9 cellular contexts compared by ENCODE assay signal in the genomic region with DNA sequence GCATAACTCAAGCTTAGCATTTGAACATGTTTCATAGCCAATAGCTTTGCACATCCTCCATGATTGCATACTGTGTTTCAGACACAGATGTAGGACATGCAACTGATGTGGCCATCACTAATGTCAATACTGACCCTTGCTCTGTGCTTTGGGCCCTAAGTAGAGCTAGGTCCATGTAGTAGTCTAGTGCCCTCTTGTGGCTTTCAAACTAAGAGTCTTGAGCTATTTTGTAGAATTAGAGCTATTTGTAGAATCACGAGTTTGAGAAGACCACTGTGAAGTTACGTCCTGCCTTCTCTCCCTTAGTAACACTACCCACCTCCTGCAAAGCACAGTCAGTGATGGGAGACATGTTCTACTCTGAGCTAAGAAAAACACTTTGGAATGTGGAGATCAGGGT.
A peak's percentile ranks its signal among the peaks of the same experiment; 100 is the strongest.
DNase-seq lines count a peak whose midpoint lies in the region; ATAC-seq and TF ChIP-seq lines count a peak whose summit lies in the region.
"Had no signal": no experiment of that assay in that cellular context is flagged by ENCODE, and none has a peak within 500 bp of the region (broad histone marks: within the 10 kb centered on the region; RNA-seq: fewer than 3 reads in every experiment).

No MANE protein-coding gene starts in this region.

- peak; percentile 79 for ATAC-seq in SK-N-SH treated with all-trans-retinoic acid at 6 μM for 48 hours
- peak; percentile 49 to 57 for ATAC-seq in stimulated activated naive B cell treated with anti-CD40 and anti-IgM and Interleukin-4, amounts not matched to agents 10 μg/mL and 1 μg/mL and 100 μg/mL, for 72 hours (replicated peaks)
- no peak for ATAC-seq in HG02981 (IDR thresholded peaks at IDR 0.05; ENCODE audit: unreplicated experiment)
- ATAC-seq in mucosa of descending colon, result no peak

- no peaks in the 10 kb centered on the region for H3K4me1 ChIP-seq in cardiac muscle cell (ENCODE audit: low read depth)
- H3K4me1 ChIP-seq in mucosa of descending colon (ENCODE audit: low read depth), result no peaks in the 10 kb centered on the region

- H3K27me3 Mint-ChIP-seq in stimulated activated naive B cell treated with anti-CD40 and anti-IgM and Interleukin-4, amounts not matched to agents 10 μg/mL and 1 μg/mL and 100 μg/mL, for 72 hours, result peaks cover 22 to 28% of the 10 kb centered on the region in 2 donors

- DNase-seq in ELF-1 (ENCODE audit: low read depth, low spot score) (peak; percentile 17), LNCaP clone FGC (ENCODE audit: low read depth) (no peak), cardiac muscle cell (ENCODE audit: low read depth in 1 of 2, low spot score in 1 of 2) (peak; percentile 70 to 80), mucosa of descending colon (no peak)
- no peak for DNase-seq in stimulated activated naive B cell treated with anti-CD40 and anti-IgM and Interleukin-4, amounts not matched to agents 10 μg/mL and 1 μg/mL and 100 μg/mL, for 72 hours
- DNase-seq in activated CD8-positive, alpha-beta memory T cell treated with anti-CD3 and anti-CD28 coated beads, Interleukin-2, amount 50 U/mL, for 4 hours, result no peak

- H3K4me3 ChIP-seq in LNCaP clone FGC (ENCODE audit: low read depth, low read length) (no peak overlapping the region), cardiac muscle cell (no peak overlapping the region), mucosa of descending colon (no peak overlapping the region)
- H3K4me3 ChIP-seq: SK-N-MC had no signal

- H3K9me3 Mint-ChIP-seq in stimulated activated naive B cell treated with anti-CD40 and anti-IgM and Interleukin-4, amounts not matched to agents 10 μg/mL and 1 μg/mL and 100 μg/mL, for 72 hours, result peaks cover 4 to 9% of the 10 kb centered on the region in 2 donors

- no peaks in the 10 kb centered on the region for H3K27me3 ChIP-seq in cardiac muscle cell

- intact Hi-C loops in mucosa of descending colon (cut with DNase I, micrococcal nuclease), result loop anchor here in 1 of 2 donors (10.0 kb wide), 1 partner anchor 471 kb away; a partner anchor contains a TSS

- H3K27ac ChIP-seq in cardiac muscle cell, result no peak overlapping the region
- H3K27ac ChIP-seq: SK-N-MC had no signal

- TF ChIP-seq CTCF in LNCaP clone FGC (IDR thresholded peaks at IDR 0.05; ENCODE audit: control insufficient read depth, extremely low read depth, insufficient read depth), result peak; percentile 51
- peak; percentile 64 for TF ChIP-seq CTCF in cardiac muscle cell (IDR thresholded peaks at IDR 0.05; ENCODE audit: low read depth, low read length)
- no peak for TF ChIP-seq CTCF in mucosa of descending colon (IDR thresholded peaks at IDR 0.05)

- no peaks in the 10 kb centered on the region for H3K36me3 ChIP-seq in cardiac muscle cell
- no peaks in the 10 kb centered on the region for H3K36me3 ChIP-seq in mucosa of descending colon (ENCODE audit: low read depth)

- no peak overlapping the region for H3K4me3 Mint-ChIP-seq in stimulated activated naive B cell treated with anti-CD40 and anti-IgM and Interleukin-4, amounts not matched to agents 10 μg/mL and 1 μg/mL and 100 μg/mL, for 72 hours

- H3K36me3 Mint-ChIP-seq in stimulated activated naive B cell treated with anti-CD40 and anti-IgM and Interleukin-4, amounts not matched to agents 10 μg/mL and 1 μg/mL and 100 μg/mL, for 72 hours, result peaks cover 0 to 4% of the 10 kb centered on the region in 2 donors

- no peaks in the 10 kb centered on the region for H3K9me3 ChIP-seq in cardiac muscle cell (ENCODE audit: low read depth)
- H3K9me3 ChIP-seq in mucosa of descending colon, result no peaks in the 10 kb centered on the region

- H3K4me1 Mint-ChIP-seq in stimulated activated naive B cell treated with anti-CD40 and anti-IgM and Interleukin-4, amounts not matched to agents 10 μg/mL and 1 μg/mL and 100 μg/mL, for 72 hours, result peaks cover 10 to 17% of the 10 kb centered on the region in 2 donors

- H3K27ac Mint-ChIP-seq in stimulated activated naive B cell treated with anti-CD40 and anti-IgM and Interleukin-4, amounts not matched to agents 10 μg/mL and 1 μg/mL and 100 μg/mL, for 72 hours, result no peak overlapping the region

TF ChIP-seq in SK-N-SH treated with all-trans-retinoic acid at 6 μM for 48 hours, 23 proteins besides CTCF, POLR2A, EP300 and RAD21:
- TF ChIP-seq, protein P1, sequence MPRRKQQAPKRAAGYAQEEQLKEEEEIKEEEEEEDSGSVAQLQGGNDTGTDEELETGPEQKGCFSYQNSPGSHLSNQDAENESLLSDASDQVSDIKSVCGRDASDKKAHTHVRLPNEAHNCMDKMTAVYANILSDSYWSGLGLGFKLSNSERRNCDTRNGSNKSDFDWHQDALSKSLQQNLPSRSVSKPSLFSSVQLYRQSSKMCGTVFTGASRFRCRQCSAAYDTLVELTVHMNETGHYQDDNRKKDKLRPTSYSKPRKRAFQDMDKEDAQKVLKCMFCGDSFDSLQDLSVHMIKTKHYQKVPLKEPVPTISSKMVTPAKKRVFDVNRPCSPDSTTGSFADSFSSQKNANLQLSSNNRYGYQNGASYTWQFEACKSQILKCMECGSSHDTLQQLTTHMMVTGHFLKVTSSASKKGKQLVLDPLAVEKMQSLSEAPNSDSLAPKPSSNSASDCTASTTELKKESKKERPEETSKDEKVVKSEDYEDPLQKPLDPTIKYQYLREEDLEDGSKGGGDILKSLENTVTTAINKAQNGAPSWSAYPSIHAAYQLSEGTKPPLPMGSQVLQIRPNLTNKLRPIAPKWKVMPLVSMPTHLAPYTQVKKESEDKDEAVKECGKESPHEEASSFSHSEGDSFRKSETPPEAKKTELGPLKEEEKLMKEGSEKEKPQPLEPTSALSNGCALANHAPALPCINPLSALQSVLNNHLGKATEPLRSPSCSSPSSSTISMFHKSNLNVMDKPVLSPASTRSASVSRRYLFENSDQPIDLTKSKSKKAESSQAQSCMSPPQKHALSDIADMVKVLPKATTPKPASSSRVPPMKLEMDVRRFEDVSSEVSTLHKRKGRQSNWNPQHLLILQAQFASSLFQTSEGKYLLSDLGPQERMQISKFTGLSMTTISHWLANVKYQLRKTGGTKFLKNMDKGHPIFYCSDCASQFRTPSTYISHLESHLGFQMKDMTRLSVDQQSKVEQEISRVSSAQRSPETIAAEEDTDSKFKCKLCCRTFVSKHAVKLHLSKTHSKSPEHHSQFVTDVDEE (CRISPR knock-in tag; IDR thresholded peaks at IDR 0.05), result no peak
- TF ChIP-seq PPARA (CRISPR knock-in tag; IDR thresholded peaks at IDR 0.05; ENCODE audit: borderline replicate concordance), result no peak

Comparison
In these comparisons a context has a peak if more than half of its experiments do, and no peak if none do; other contexts are left out.
1. DNase-seq: peak in ELF-1 (single experiment) and cardiac muscle cell (2 of 2); none in LNCaP clone FGC (single experiment), stimulated activated naive B cell treated with anti-CD40 and anti-IgM and Interleukin-4, amounts not matched to agents 10 μg/mL and 1 μg/mL and 100 μg/mL, for 72 hours (single experiment), mucosa of descending colon (0 of 3) and activated CD8-positive, alpha-beta memory T cell treated with anti-CD3 and anti-CD28 coated beads, Interleukin-2, amount 50 U/mL, for 4 hours (single experiment).
2. ATAC-seq: peak in SK-N-SH treated with all-trans-retinoic acid at 6 μM for 48 hours (single experiment) and stimulated activated naive B cell treated with anti-CD40 and anti-IgM and Interleukin-4, amounts not matched to agents 10 μg/mL and 1 μg/mL and 100 μg/mL, for 72 hours (2 of 2); none in HG02981 (single experiment) and mucosa of descending colon (single experiment).